In genomic region chr1:166166701-166167394, GRCh38 we compare ENCODE assay signal across 1 cellular context.
TF ChIP-seq lines count a peak whose summit lies in the region.

Gene FAM78B, minus strand, starts transcription at chr1:166167001. Its CDS starts 753 bp downstream, at chr1:166166248.

TF ChIP-seq in GM12878, 131 proteins besides CTCF, POLR2A, EP300 and RAD21 (continued from another document):
- TF ChIP-seq IKZF1 (conservative IDR thresholded peaks at IDR 0.05): peak; percentile 73
- TF ChIP-seq NR2F1 (conservative IDR thresholded peaks at IDR 0.05): peak; percentile 31; the same call in 1 of the 2 replicates
- no peak for TF ChIP-seq RELB (IDR thresholded peaks at IDR 0.05; ENCODE audit: low read depth)
- peak; percentile 32 for TF ChIP-seq KLF5 (IDR thresholded peaks at IDR 0.05; ENCODE audit: partially characterized antibody)
- peak; percentile 68 for TF ChIP-seq MXI1 (IDR thresholded peaks at IDR 0.05; ENCODE audit: low read depth, low read length)
- no peak for TF ChIP-seq MTA2 (IDR thresholded peaks at IDR 0.05; ENCODE audit: low read depth)
- TF ChIP-seq ZNF687 (IDR thresholded peaks at IDR 0.05): 0 out of 2 replicates have a peak, but pooled peaks have one; percentile 13
- no peak for TF ChIP-seq BCL11A (IDR thresholded peaks at IDR 0.05; ENCODE audit: low read depth, low read length)
- no peak for TF ChIP-seq PKNOX1 (IDR thresholded peaks at IDR 0.05)
- TF ChIP-seq MAX (IDR thresholded peaks at IDR 0.05; ENCODE audit: low read depth, low read length): peak; percentile 57; the same call in 1 of the 2 replicates
- TF ChIP-seq CHD4 (IDR thresholded peaks at IDR 0.05): no peak
- TF ChIP-seq ZBED1 (IDR thresholded peaks at IDR 0.05; ENCODE audit: borderline replicate concordance): no peak
- 0 out of 2 replicates have a peak, but pooled peaks have one; percentile 23 for TF ChIP-seq ZNF592 (IDR thresholded peaks at IDR 0.05)
- TF ChIP-seq BHLHE40 (IDR thresholded peaks at IDR 0.05; ENCODE audit: borderline replicate concordance in 1 of 2, low read depth in 2 of 2, low read length in 1 of 2): peak; percentile 77 to 82; a peak in 3 of 4 replicates
- TF ChIP-seq CHD2 (IDR thresholded peaks at IDR 0.05; ENCODE audit: borderline replicate concordance, low read depth, low read length): 0 out of 2 replicates have a peak, but pooled peaks have one; percentile 47
- TF ChIP-seq CREB1 (IDR thresholded peaks at IDR 0.05; ENCODE audit: low read depth): peak; percentile 32; the same call in 1 of the 2 replicates
- TF ChIP-seq PML (IDR thresholded peaks at IDR 0.05; ENCODE audit: low read length): no peak
- peak; percentile 30; the same call in 1 of the 2 replicates for TF ChIP-seq HCFC1 (IDR thresholded peaks at IDR 0.05; ENCODE audit: low read length)
- TF ChIP-seq CEBPZ (IDR thresholded peaks at IDR 0.05; ENCODE audit: low read depth, low read length): no peak
- no peak for TF ChIP-seq FOS (IDR thresholded peaks at IDR 0.05; ENCODE audit: borderline replicate concordance, extremely low read depth, insufficient read length)
- peak; percentile 24; the same call in 1 of the 2 replicates for TF ChIP-seq SMARCA5 (IDR thresholded peaks at IDR 0.05)
- peak; percentile 56 for TF ChIP-seq DPF2 (IDR thresholded peaks at IDR 0.05)
- TF ChIP-seq CEBPB (IDR thresholded peaks at IDR 0.05; ENCODE audit: borderline replicate concordance in 1 of 2, low read depth in 2 of 2, low read length in 2 of 2): no peak
- no peak for TF ChIP-seq CBX3 (IDR thresholded peaks at IDR 0.05; ENCODE audit: borderline replicate concordance, low read depth)
- peak; percentile 73 for TF ChIP-seq NKRF (conservative IDR thresholded peaks at IDR 0.05)
- peak; percentile 79 for TF ChIP-seq LARP7 (IDR thresholded peaks at IDR 0.05)
- no peak for TF ChIP-seq ZBTB11 (CRISPR knock-in tag; IDR thresholded peaks at IDR 0.05)
TF ChIP-seq in GM12878: peak in this region for 17.
